1 cellular context compared by ENCODE assay signal in genomic region chr19:18608102-18608804, GRCh38.
TF ChIP-seq lines count a peak whose summit lies in the region.

No MANE protein-coding gene starts in this region.

TF ChIP-seq in HEK293, 187 proteins besides CTCF, POLR2A, EP300 and RAD21 (continued from another document):
- TF ChIP-seq, protein P1, sequence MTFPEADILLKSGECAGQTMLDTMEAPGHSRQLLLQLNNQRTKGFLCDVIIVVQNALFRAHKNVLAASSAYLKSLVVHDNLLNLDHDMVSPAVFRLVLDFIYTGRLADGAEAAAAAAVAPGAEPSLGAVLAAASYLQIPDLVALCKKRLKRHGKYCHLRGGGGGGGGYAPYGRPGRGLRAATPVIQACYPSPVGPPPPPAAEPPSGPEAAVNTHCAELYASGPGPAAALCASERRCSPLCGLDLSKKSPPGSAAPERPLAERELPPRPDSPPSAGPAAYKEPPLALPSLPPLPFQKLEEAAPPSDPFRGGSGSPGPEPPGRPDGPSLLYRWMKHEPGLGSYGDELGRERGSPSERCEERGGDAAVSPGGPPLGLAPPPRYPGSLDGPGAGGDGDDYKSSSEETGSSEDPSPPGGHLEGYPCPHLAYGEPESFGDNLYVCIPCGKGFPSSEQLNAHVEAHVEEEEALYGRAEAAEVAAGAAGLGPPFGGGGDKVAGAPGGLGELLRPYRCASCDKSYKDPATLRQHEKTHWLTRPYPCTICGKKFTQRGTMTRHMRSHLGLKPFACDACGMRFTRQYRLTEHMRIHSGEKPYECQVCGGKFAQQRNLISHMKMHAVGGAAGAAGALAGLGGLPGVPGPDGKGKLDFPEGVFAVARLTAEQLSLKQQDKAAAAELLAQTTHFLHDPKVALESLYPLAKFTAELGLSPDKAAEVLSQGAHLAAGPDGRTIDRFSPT (tag by site-specific recombination; IDR thresholded peaks at IDR 0.05) = no peak
